In the genomic region with DNA sequence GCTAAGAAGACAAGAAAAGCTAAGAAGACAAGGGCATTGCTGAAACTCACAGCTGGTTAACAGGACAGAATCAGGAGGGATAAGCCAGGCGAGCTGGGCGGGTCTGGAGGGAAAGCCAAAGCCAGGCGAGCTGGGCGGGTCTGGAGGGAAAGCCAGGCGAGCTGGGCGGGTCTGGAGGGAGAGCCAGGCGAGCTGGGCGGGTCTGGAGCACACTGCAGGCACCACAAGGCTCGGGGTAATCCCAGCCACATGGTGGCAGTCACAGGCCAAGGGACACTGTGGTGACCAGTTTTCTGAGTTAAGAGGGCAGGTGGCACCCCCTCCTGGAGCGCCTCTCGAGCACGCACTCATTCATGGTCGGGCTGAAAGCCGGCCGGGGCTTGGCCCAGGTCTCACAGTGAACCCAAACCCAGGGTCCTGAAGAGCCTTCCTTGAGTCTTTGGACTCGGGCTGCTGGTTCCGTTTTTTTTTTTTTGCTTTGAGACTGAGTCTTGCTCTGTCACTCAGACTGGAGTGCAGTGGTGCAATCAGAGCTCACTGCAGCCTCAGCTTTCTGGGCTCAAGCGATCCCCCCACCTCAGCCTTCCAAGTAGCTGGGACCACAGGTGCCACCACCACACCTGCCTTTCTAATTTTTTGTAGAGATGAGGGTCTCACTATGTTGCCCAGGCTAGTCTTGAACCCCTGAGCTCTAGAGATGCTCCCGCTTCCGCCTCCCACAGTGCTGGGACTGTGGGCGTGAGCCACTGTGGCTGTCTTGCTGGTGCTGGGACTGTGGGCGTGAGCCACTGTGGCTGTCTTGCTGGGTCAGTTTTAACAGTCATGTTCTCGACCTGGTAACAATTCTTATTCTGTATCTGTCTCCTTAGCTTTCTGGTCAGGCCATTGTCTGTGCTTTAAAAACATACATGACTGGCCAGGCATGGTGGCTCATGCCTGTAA, we compare ENCODE assay signal across 8 cellular contexts. TPM values are rescaled to one million over a fixed set of nuclear protein-coding genes. Genes with fewer than 3 reads are reported as not detected.
DNase-seq lines count a peak whose midpoint lies in the region; ATAC-seq and TF ChIP-seq lines count a peak whose summit lies in the region.

No MANE protein-coding gene starts in this region.

- no peak for TF ChIP-seq POLR2A in body of pancreas (IDR thresholded peaks at IDR 0.05)

- peaks cover 11% of the 10 kb centered on the region for H3K4me1 ChIP-seq in body of pancreas

- WGBS in body of pancreas, 2 donors = 33 to 40% methylated on average over 22 to 23 of the region's 23 CpGs

- H3K27me3 ChIP-seq in body of pancreas = no peaks in the 10 kb centered on the region

- peak; percentile 9 for TF ChIP-seq CTCF in AG09309 (IDR thresholded peaks at IDR 0.05; ENCODE audit: control insufficient read depth, insufficient read depth, low read depth, low read length, missing control alignments)
- peak; percentile 15 for TF ChIP-seq CTCF in GM12864 (IDR thresholded peaks at IDR 0.05; ENCODE audit: low read depth, low read length, missing control alignments)
- TF ChIP-seq CTCF in body of pancreas (IDR thresholded peaks at IDR 0.05) = peak; percentile 56 to 94 (median 90)

- peak overlapping the region in 3 of 4 donors; percentile 26 to 63 (median 35) for H3K27ac ChIP-seq in body of pancreas

- no peak overlapping the region for H3K4me3 ChIP-seq in AG09309 (ENCODE audit: control insufficient read depth, low read depth, low read length)
- no peak overlapping the region for H3K4me3 ChIP-seq in GM12864 (ENCODE audit: low read depth, low read length)
- H3K4me3 ChIP-seq in body of pancreas = no peak overlapping the region

- intact Hi-C loops in body of pancreas (cut with DNase I) = no loop called here

- peak; percentile 99 for ATAC-seq in body of pancreas
- ATAC-seq in HG02763 (IDR thresholded peaks at IDR 0.05; ENCODE audit: unreplicated experiment) = no peak

- no peaks in the 10 kb centered on the region for H3K9me3 ChIP-seq in body of pancreas

- H3K36me3 ChIP-seq in body of pancreas (replicated peaks in 1 of 2; ENCODE audit: insufficient read depth in 1 of 2, low read depth in 2 of 2) = peaks cover 43 to 62% of the 10 kb centered on the region in 2 donors

- DNase-seq in AG09309 (ENCODE audit: low read depth) (no peak), GM12864 (ENCODE audit: low read depth) (no peak), NCI-H82 (lab: John Stamatoyannopoulos, UW) (peak; percentile 97), body of pancreas (peak; percentile 92 to 96 (median 94)), iPS-NIHi7 (ENCODE audit: extremely low spot score) (peak; percentile 92), T-helper 9 cell (no peak)
- peak; percentile 7 for DNase-seq in stimulated activated CD4-positive, alpha-beta T cell treated with anti-CD3 and anti-CD28 coated beads, Interleukin-4, amount 100 ng/mL, for 1 hour

RNA-seq across cellular contexts. Expression of gene HSP90AA1, which starts 40.2 kb away (rescaled TPM):
- 100 to 1,000 TPM; 197 to 251 TPM for total RNA-seq in body of pancreas

Comparison
In these comparisons a context has a peak if more than half of its experiments do, and no peak if none do; other contexts are left out.
1. DNase-seq: peak in NCI-H82 (single experiment), body of pancreas (4 of 4), iPS-NIHi7 (single experiment) and stimulated activated CD4-positive, alpha-beta T cell treated with anti-CD3 and anti-CD28 coated beads, Interleukin-4, amount 100 ng/mL, for 1 hour (single experiment); none in AG09309 (single experiment), GM12864 (single experiment) and T-helper 9 cell (single experiment).
2. CTCF ChIP-seq: peak in every context shown above with its lines; median percentile 90 in body of pancreas; 15 in GM12864; 9 in AG09309.